ENCODE assay signal across 27 cellular contexts in genomic region chr9:88053888-88054501, GRCh38.
"Had no signal": no experiment of that assay in that cellular context is flagged by ENCODE, and none has a peak within 500 bp of the region (broad histone marks: within the 10 kb centered on the region; RNA-seq: fewer than 3 reads in every experiment).

No MANE protein-coding gene starts in this region.

- H3K9me3 ChIP-seq: esophagus muscularis mucosa, heart right ventricle, left lung, mucosa of descending colon, right lobe of liver, uterus had no signal

- H3K27ac ChIP-seq: esophagus muscularis mucosa, heart right ventricle, left lung, right lobe of liver, skin epidermis, uterus, WERI-Rb-1 had no signal

- DNase-seq: activated CD4-positive, alpha-beta T cell treated with anti-CD3 and anti-CD28 coated beads for 48 hours; activated CD4-positive, alpha-beta T cell treated with anti-CD3 and anti-CD28 coated beads, Interleukin-2, amount 50 U/mL, for 48 hours; activated CD8-positive, alpha-beta memory T cell treated with anti-CD3 and anti-CD28 coated beads for 24 hours; activated gamma-delta T cell treated with Interleukin-2 at 50 U/mL for 16 hours; activated naive CD8-positive, alpha-beta T cell treated with anti-CD3 and anti-CD28 coated beads, Interleukin-2, amount 50 U/mL, for 24 hours; activated T-cell treated with anti-CD3 and anti-CD28 coated beads, Interleukin-2, amount 50 U/mL, for 24 hours; amygdala; central memory CD4-positive, alpha-beta T cell; foreskin melanocyte; heart right ventricle; kidney glomerular epithelial cell; left lung; mesendoderm; mucosa of descending colon; stimulated activated CD4-positive, alpha-beta T cell treated with anti-CD3 and anti-CD28 coated beads, Interleukin-12 subunit alpha, Interleukin-12 subunit beta, amount 100 ng/mL, for 4 hours; stimulated activated CD4-positive, alpha-beta T cell treated with anti-CD3 and anti-CD28 coated beads, Interleukin-4, amount 100 ng/mL, for 1 hour; stimulated activated naive CD8-positive, alpha-beta T cell treated with anti-CD3 and anti-CD28 coated beads, Interleukin-15, Interleukin-2, amounts not matched to agents 100 U/mL and 50 U/mL, for 24 hours; uterus; WERI-Rb-1 had no signal

- H3K27ac Mint-ChIP-seq: activated naive CD4-positive, alpha-beta T cell treated with anti-CD3 and anti-CD28 coated beads, Interleukin-2, amount 50 U/mL, for 24 hours; activated naive CD8-positive, alpha-beta T cell treated with anti-CD3 and anti-CD28 coated beads, Interleukin-2, amount 50 U/mL, for 24 hours; activated T-cell treated with anti-CD3 and anti-CD28 coated beads, Interleukin-2, amount 50 U/mL, for 24 hours; natural killer cell treated with Interleukin-12 subunit alpha and Interleukin-12 subunit beta and Interleukin-15 and Interleukin-18, amount 100 ng/mL, for 72 hours; type B pancreatic cell had no signal

- H3K36me3 ChIP-seq: esophagus muscularis mucosa, heart right ventricle, left lung, right lobe of liver, uterus, WERI-Rb-1 had no signal

- H3K27me3 Mint-ChIP-seq: activated naive CD4-positive, alpha-beta T cell treated with anti-CD3 and anti-CD28 coated beads, Interleukin-2, amount 50 U/mL, for 24 hours; natural killer cell treated with Interleukin-12 subunit alpha and Interleukin-12 subunit beta and Interleukin-15 and Interleukin-18, amount 100 ng/mL, for 72 hours; type B pancreatic cell had no signal

- H3K4me1 Mint-ChIP-seq: activated naive CD4-positive, alpha-beta T cell treated with anti-CD3 and anti-CD28 coated beads, Interleukin-2, amount 50 U/mL, for 24 hours; activated naive CD8-positive, alpha-beta T cell treated with anti-CD3 and anti-CD28 coated beads, Interleukin-2, amount 50 U/mL, for 24 hours had no signal

- H3K4me3 ChIP-seq: esophagus muscularis mucosa, heart right ventricle, left lung, lung, mucosa of descending colon, right lobe of liver, skin epidermis, uterus had no signal

- H3K9me3 Mint-ChIP-seq: activated naive CD4-positive, alpha-beta T cell treated with anti-CD3 and anti-CD28 coated beads, Interleukin-2, amount 50 U/mL, for 24 hours; activated naive CD8-positive, alpha-beta T cell treated with anti-CD3 and anti-CD28 coated beads, Interleukin-2, amount 50 U/mL, for 24 hours; activated T-cell treated with anti-CD3 and anti-CD28 coated beads, Interleukin-2, amount 50 U/mL, for 24 hours; natural killer cell treated with Interleukin-12 subunit alpha and Interleukin-12 subunit beta and Interleukin-15 and Interleukin-18, amount 100 ng/mL, for 72 hours; type B pancreatic cell had no signal

- H3K4me3 Mint-ChIP-seq: activated naive CD4-positive, alpha-beta T cell treated with anti-CD3 and anti-CD28 coated beads, Interleukin-2, amount 50 U/mL, for 24 hours; activated naive CD8-positive, alpha-beta T cell treated with anti-CD3 and anti-CD28 coated beads, Interleukin-2, amount 50 U/mL, for 24 hours; activated T-cell treated with anti-CD3 and anti-CD28 coated beads, Interleukin-2, amount 50 U/mL, for 24 hours; natural killer cell treated with Interleukin-12 subunit alpha and Interleukin-12 subunit beta and Interleukin-15 and Interleukin-18, amount 100 ng/mL, for 72 hours; type B pancreatic cell had no signal

- ATAC-seq: activated CD4-positive, CD25-positive, alpha-beta regulatory T cell treated with anti-CD3 and anti-CD28 coated beads, Interleukin-2, amount 50 U/mL, for 24 hours; activated naive CD8-positive, alpha-beta T cell treated with anti-CD3 and anti-CD28 coated beads, Interleukin-2, amount 50 U/mL, for 24 hours; left lung; mucosa of descending colon; natural killer cell treated with Interleukin-12 subunit alpha and Interleukin-12 subunit beta and Interleukin-15 and Interleukin-18, amount 100 ng/mL, for 72 hours had no signal

- H3K36me3 Mint-ChIP-seq: activated naive CD4-positive, alpha-beta T cell treated with anti-CD3 and anti-CD28 coated beads, Interleukin-2, amount 50 U/mL, for 24 hours; natural killer cell treated with Interleukin-12 subunit alpha and Interleukin-12 subunit beta and Interleukin-15 and Interleukin-18, amount 100 ng/mL, for 72 hours; type B pancreatic cell had no signal

- H3K4me1 ChIP-seq: esophagus muscularis mucosa, left lung, right lobe of liver, uterus had no signal

- H3K27me3 ChIP-seq: esophagus muscularis mucosa, left lung, right lobe of liver, uterus had no signal
